Comparison of ENCODE assay signal across 33 cellular contexts in genomic region chr7:155071916-155072315, GRCh38. TPM values are rescaled to one million over a fixed set of nuclear protein-coding genes. Genes with fewer than 3 reads are reported as not detected.
"Had no signal": no experiment of that assay in that cellular context is flagged by ENCODE, and none has a peak within 500 bp of the region (broad histone marks: within the 10 kb centered on the region; RNA-seq: fewer than 3 reads in every experiment).

No MANE protein-coding gene starts in this region.

- H3K4me1 Mint-ChIP-seq: nephron progenitor cell; stimulated activated naive CD8-positive, alpha-beta T cell treated with anti-CD3 and anti-CD28 coated beads, Interleukin-15, amount 100 ng/mL, for 72 hours had no signal

- H3K27ac Mint-ChIP-seq: dendritic cell treated with granulocyte-macrophage colony-stimulating factor and Interleukin-4, amounts not matched to agents 40 ng/mL and 50 ng/mL, for 4 days; nephron progenitor cell; stimulated activated naive CD8-positive, alpha-beta T cell treated with anti-CD3 and anti-CD28 coated beads, Interleukin-15, amount 100 ng/mL, for 72 hours; type B pancreatic cell had no signal

- H3K9me3 Mint-ChIP-seq: dendritic cell treated with granulocyte-macrophage colony-stimulating factor and Interleukin-4, amounts not matched to agents 40 ng/mL and 50 ng/mL, for 4 days; nephron progenitor cell; stimulated activated naive CD8-positive, alpha-beta T cell treated with anti-CD3 and anti-CD28 coated beads, Interleukin-15, amount 100 ng/mL, for 72 hours; type B pancreatic cell had no signal

- H3K36me3 Mint-ChIP-seq: type B pancreatic cell had no signal

- H3K4me3 Mint-ChIP-seq: dendritic cell treated with granulocyte-macrophage colony-stimulating factor and Interleukin-4, amounts not matched to agents 40 ng/mL and 50 ng/mL, for 4 days; naive thymus-derived CD8-positive, alpha-beta T cell; nephron progenitor cell; stimulated activated naive CD8-positive, alpha-beta T cell treated with anti-CD3 and anti-CD28 coated beads, Interleukin-15, amount 100 ng/mL, for 72 hours; type B pancreatic cell had no signal

- DNase-seq: colonic mucosa; effector memory CD4-positive, alpha-beta T cell; foreskin keratinocyte; heart right ventricle; left ventricle myocardium superior; lower lobe of right lung; naive thymus-derived CD8-positive, alpha-beta T cell; nephron progenitor cell; occipital lobe; pancreas; right lobe of liver; stimulated activated CD4-positive, alpha-beta T cell treated with anti-CD3 and anti-CD28 coated beads, Interleukin-12 subunit alpha, Interleukin-12 subunit beta, amount 100 ng/mL, for 4 hours; stimulated activated CD4-positive, alpha-beta T cell treated with anti-CD3 and anti-CD28 coated beads, Interleukin-1b, Interleukin-23, amount 100 ng/mL, for 48 hours; stimulated activated CD4-positive, alpha-beta T cell treated with anti-CD3 and anti-CD28 coated beads, Interleukin-4, amount 100 ng/mL, for 1 hour; stimulated activated CD8-positive, alpha-beta memory T cell treated with anti-CD3 and anti-CD28 coated beads, Interleukin-4, amount 100 ng/mL, for 48 hours; stimulated activated naive CD4-positive, alpha-beta T cell; stimulated activated naive CD8-positive, alpha-beta T cell treated with anti-CD3 and anti-CD28 coated beads, Interleukin-15, amount 100 ng/mL, for 72 hours; tibial artery had no signal

RNA-seq across cellular contexts. Expression of gene HTR5A, which starts 1.8 kb away (rescaled TPM):
- total RNA-seq: chondrocyte; colonic mucosa; endothelial cell of umbilical vein; epithelial cell of proximal tubule; esophagus muscularis mucosa; fibroblast of lung; foreskin keratinocyte; gastroesophageal sphincter; heart right ventricle; left ventricle myocardium superior; lower lobe of right lung; mesenteric fat pad; myocyte; naive thymus-derived CD8-positive, alpha-beta T cell; pancreas; posterior vena cava; pulmonary artery endothelial cell; right lobe of liver; smooth muscle cell; urinary bladder had no signal
- polyA plus RNA-seq: endothelial cell of umbilical vein; fibroblast of lung; foreskin keratinocyte; heart right ventricle; keratinocyte; naive thymus-derived CD8-positive, alpha-beta T cell; pancreas; smooth muscle cell; urinary bladder had no signal
